Comparison of ENCODE assay signal across 1 cellular context in the genomic region with DNA sequence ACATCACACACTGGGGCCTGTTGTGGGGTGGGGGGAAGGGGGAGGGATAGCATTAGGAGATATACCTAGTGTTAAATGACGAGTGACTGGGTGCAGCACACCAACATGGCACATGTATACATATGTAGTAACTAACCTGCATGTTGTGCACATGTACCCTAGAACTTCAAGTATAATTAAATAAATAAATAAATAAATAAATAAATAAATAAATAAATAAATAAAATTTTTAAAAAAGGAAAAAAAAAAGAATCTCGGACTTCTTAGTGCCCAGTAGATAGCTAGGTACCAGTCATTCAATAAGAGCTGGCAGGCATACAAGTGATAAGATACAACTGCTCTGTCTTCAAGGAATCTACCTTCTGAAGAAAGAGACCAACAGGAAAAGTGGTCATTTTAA.
TF ChIP-seq lines count a peak whose summit lies in the region.
"Not testable (repeated sequence)": the region's sequence is repeated elsewhere in the genome, so short reads cannot be mapped to it uniquely, and the experiment has no call there.

No MANE protein-coding gene starts in this region.

- not testable (repeated sequence) for TF ChIP-seq CTCF in HEK293 (tag by site-specific recombination; IDR thresholded peaks at IDR 0.05)

- POLR2A ChIA-PET in HEK293 (lab: Yijun Ruan, JAX) = not testable (repeated sequence)

- H3K4me1 ChIP-seq in HEK293 (ENCODE audit: control insufficient read depth, insufficient read depth, low read length) = not testable (repeated sequence)

- not testable (repeated sequence) for H3K9me3 ChIP-seq in HEK293 (ENCODE audit: control insufficient read depth, insufficient read depth, low read depth, low read length)

- not testable (repeated sequence) for H3K4me3 ChIP-seq in HEK293 (ENCODE audit: low read depth, low read length)

- not testable (repeated sequence) for H3K36me3 ChIP-seq in HEK293 (ENCODE audit: control insufficient read depth in 2 of 2, insufficient read depth in 1 of 2, low read length in 2 of 2)

- H3K27ac ChIP-seq in HEK293 (ENCODE audit: extremely low read depth, low read depth, low read length) = not testable (repeated sequence)

- CTCF ChIA-PET in HEK293 (lab: Yijun Ruan, JAX) = not testable (repeated sequence)

TF ChIP-seq in HEK293, 187 proteins besides CTCF, POLR2A, EP300 and RAD21:
- TF ChIP-seq, protein P1, sequence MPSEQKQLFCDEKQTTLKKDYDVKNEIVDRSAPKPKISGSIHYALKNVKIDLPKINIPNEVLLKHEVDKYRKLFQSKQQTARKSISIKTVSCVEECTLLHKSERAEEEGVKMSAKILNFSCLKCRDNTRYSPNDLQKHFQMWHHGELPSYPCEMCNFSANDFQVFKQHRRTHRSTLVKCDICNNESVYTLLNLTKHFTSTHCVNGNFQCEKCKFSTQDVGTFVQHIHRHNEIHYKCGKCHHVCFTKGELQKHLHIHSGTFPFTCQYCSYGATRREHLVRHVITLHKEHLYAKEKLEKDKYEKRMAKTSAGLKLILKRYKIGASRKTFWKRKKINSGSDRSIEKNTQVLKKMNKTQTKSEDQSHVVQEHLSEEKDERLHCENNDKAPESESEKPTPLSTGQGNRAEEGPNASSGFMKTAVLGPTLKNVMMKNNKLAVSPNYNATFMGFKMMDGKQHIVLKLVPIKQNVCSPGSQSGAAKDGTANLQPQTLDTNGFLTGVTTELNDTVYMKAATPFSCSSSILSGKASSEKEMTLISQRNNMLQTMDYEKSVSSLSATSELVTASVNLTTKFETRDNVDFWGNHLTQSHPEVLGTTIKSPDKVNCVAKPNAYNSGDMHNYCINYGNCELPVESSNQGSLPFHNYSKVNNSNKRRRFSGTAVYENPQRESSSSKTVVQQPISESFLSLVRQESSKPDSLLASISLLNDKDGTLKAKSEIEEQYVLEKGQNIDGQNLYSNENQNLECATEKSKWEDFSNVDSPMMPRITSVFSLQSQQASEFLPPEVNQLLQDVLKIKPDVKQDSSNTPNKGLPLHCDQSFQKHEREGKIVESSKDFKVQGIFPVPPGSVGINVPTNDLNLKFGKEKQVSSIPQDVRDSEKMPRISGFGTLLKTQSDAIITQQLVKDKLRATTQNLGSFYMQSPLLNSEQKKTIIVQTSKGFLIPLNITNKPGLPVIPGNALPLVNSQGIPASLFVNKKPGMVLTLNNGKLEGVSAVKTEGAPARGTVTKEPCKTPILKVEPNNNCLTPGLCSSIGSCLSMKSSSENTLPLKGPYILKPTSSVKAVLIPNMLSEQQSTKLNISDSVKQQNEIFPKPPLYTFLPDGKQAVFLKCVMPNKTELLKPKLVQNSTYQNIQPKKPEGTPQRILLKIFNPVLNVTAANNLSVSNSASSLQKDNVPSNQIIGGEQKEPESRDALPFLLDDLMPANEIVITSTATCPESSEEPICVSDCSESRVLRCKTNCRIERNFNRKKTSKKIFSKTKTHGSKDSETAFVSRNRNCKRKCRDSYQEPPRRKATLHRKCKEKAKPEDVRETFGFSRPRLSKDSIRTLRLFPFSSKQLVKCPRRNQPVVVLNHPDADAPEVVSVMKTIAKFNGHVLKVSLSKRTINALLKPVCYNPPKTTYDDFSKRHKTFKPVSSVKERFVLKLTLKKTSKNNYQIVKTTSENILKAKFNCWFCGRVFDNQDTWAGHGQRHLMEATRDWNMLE (tag by site-specific recombination; conservative IDR thresholded peaks at IDR 0.05; ENCODE audit: low read depth) = peak; percentile 68; the same call in 1 of the 2 replicates
- TF ChIP-seq ZNF394 (tag by site-specific recombination; IDR thresholded peaks at IDR 0.05; ENCODE audit: borderline replicate concordance) = peak; percentile 66; the same call in 1 of the 2 replicates
- peak; percentile 43 for TF ChIP-seq ZNF426 (tag by site-specific recombination; IDR thresholded peaks at IDR 0.05)
- peak; percentile 14; the same call in 1 of the 2 replicates for TF ChIP-seq ZNF555 (tag by site-specific recombination; conservative IDR thresholded peaks at IDR 0.05)
- peak; percentile 46; the same call in 1 of the 2 replicates for TF ChIP-seq ZBTB8A (tag by site-specific recombination; IDR thresholded peaks at IDR 0.05)
- TF ChIP-seq ZNF654 (tag by site-specific recombination; IDR thresholded peaks at IDR 0.05; ENCODE audit: low read depth) = peak; percentile 13; the same call in 1 of the 2 replicates
- peak; percentile 48 for TF ChIP-seq ZNF623 (tag by site-specific recombination; IDR thresholded peaks at IDR 0.05)
- TF ChIP-seq, protein P2, sequence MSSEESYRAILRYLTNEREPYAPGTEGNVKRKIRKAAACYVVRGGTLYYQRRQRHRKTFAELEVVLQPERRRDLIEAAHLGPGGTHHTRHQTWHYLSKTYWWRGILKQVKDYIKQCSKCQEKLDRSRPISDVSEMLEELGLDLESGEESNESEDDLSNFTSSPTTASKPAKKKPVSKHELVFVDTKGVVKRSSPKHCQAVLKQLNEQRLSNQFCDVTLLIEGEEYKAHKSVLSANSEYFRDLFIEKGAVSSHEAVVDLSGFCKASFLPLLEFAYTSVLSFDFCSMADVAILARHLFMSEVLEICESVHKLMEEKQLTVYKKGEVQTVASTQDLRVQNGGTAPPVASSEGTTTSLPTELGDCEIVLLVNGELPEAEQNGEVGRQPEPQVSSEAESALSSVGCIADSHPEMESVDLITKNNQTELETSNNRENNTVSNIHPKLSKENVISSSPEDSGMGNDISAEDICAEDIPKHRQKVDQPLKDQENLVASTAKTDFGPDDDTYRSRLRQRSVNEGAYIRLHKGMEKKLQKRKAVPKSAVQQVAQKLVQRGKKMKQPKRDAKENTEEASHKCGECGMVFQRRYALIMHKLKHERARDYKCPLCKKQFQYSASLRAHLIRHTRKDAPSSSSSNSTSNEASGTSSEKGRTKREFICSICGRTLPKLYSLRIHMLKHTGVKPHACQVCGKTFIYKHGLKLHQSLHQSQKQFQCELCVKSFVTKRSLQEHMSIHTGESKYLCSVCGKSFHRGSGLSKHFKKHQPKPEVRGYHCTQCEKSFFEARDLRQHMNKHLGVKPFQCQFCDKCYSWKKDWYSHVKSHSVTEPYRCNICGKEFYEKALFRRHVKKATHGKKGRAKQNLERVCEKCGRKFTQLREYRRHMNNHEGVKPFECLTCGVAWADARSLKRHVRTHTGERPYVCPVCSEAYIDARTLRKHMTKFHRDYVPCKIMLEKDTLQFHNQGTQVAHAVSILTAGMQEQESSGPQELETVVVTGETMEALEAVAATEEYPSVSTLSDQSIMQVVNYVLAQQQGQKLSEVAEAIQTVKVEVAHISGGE (tag by site-specific recombination; conservative IDR thresholded peaks at IDR 0.05; ENCODE audit: low read depth) = peak; percentile 58
